In genomic region chrX:37659047-37659446, GRCh38 we compare ENCODE assay signal across 7 cellular contexts. TPM values are rescaled to one million over a fixed set of nuclear protein-coding genes. Genes with fewer than 3 reads are reported as not detected.
"Had no signal": no experiment of that assay in that cellular context is flagged by ENCODE, and none has a peak within 500 bp of the region (broad histone marks: within the 10 kb centered on the region; RNA-seq: fewer than 3 reads in every experiment).

No MANE protein-coding gene starts in this region.

- ATAC-seq: HepG2 had no signal

- H3K27ac ChIP-seq: HL-60, KMS-11 had no signal

- FAIRE-seq: HepG2, HTR-8/SVneo had no signal

- H3K4me2 ChIP-seq: KMS-11 had no signal

- DNase-seq: IMR-90, KBM-7, KG1 had no signal

- H3K9ac ChIP-seq: KMS-11 had no signal

RNA-seq across cellular contexts. Expression of gene XK, which starts 26.5 kb away (rescaled TPM):
- total RNA-seq: HepG2 had no signal
- polyA plus RNA-seq: HepG2 had no signal
